10 cellular contexts compared by ENCODE assay signal in the genomic region with DNA sequence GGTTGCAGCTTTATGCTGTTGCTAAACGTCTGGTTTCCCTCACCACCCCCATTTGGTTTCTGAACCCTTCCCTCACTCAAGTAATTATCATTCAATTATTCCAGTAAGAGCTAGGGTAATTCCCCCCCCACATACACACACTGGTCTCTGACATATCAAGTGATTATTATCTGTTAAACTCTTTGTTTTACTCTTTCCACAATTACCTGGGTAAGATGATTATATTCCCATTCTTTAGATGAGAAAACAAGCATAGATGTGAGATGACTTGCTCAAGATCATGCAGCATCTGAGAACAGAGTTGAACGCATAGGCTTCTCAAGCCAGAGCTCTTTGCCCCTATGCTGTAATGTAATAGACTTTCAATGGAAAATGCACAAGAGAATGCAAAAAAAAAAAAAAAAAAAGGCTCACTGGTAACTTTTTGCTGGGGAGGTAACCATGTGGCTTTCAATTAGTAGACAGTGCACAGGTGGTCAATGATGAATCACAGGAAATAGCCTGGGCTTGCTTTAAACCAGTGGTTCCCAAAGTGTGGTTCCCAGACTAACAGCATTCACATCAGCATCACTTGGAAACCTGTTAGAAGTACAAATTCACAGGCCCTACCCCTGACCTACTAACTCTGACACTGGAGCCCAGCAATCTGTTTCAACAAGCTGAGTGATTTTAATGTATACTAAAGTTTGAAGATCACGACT.
DNase-seq lines count a peak whose midpoint lies in the region; ATAC-seq, FAIRE-seq and TF ChIP-seq lines count a peak whose summit lies in the region.
"Had no signal": no experiment of that assay in that cellular context is flagged by ENCODE, and none has a peak within 500 bp of the region (broad histone marks: within the 10 kb centered on the region; RNA-seq: fewer than 3 reads in every experiment).

No MANE protein-coding gene starts in this region.

- TF ChIP-seq POLR2A in gastroesophageal sphincter (IDR thresholded peaks at IDR 0.05) = no peak

- no peak overlapping the region for H3K4me3 ChIP-seq in gastroesophageal sphincter

- H3K9me3 Mint-ChIP-seq in type B pancreatic cell = no peaks in the 10 kb centered on the region

- no peak overlapping the region for H3K4me3 Mint-ChIP-seq in type B pancreatic cell

- peaks cover 23% of the 10 kb centered on the region for H3K27me3 Mint-ChIP-seq in type B pancreatic cell

- H3K27ac Mint-ChIP-seq in type B pancreatic cell = no peak overlapping the region

- H3K9me3 ChIP-seq in gastroesophageal sphincter = no peaks in the 10 kb centered on the region

- H3K4me1 ChIP-seq in gastroesophageal sphincter = peaks cover 3 to 32% (median 4%) of the 10 kb centered on the region in 3 donors

- no peak for TF ChIP-seq CTCF in type B pancreatic cell (conservative IDR thresholded peaks at IDR 0.05)
- TF ChIP-seq CTCF in gastroesophageal sphincter (IDR thresholded peaks at IDR 0.05) = no peak

- peaks cover 5 to 35% of the 10 kb centered on the region in 2 donors for H3K36me3 ChIP-seq in gastroesophageal sphincter

- peaks cover 43% of the 10 kb centered on the region for H3K4me1 Mint-ChIP-seq in type B pancreatic cell (ENCODE audit: unreplicated experiment)

- peak; percentile 10 for DNase-seq in stimulated activated naive CD4-positive, alpha-beta T cell treated with Interleukin-2 at 50 U/mL for 16 hours (lab: John Stamatoyannopoulos, UW)
- no peak for DNase-seq in stimulated activated naive CD4-positive, alpha-beta T cell (lab: John Stamatoyannopoulos, UW)
- DNase-seq in dermis blood vessel endothelial cell = peak; percentile 30
- DNase-seq in urothelium cell line (ENCODE audit: low spot score) = peak; percentile 40
- DNase-seq in type B pancreatic cell (ENCODE audit: extremely low spot score, unreplicated experiment) = no peak
- DNase-seq: NCI-H1105 had no signal

- no peak overlapping the region for H3K27ac ChIP-seq in gastroesophageal sphincter

- peaks cover 26% of the 10 kb centered on the region for H3K36me3 Mint-ChIP-seq in type B pancreatic cell

- WGBS in gastroesophageal sphincter (ENCODE audit: low coverage in 1 of 2), 2 donors = 61 to 72% methylated on average over 3 of the region's 3 CpGs

- ATAC-seq in HG03432 (IDR thresholded peaks at IDR 0.05; ENCODE audit: unreplicated experiment) (peak; percentile 78), gastroesophageal sphincter (no peak), HG03159 (IDR thresholded peaks at IDR 0.05; ENCODE audit: unreplicated experiment) (no peak)

- no peak for FAIRE-seq in urothelium cell line (lab: Jason Lieb, UNC)
- FAIRE-seq: H54 had no signal

- no peaks in the 10 kb centered on the region for H3K27me3 ChIP-seq in gastroesophageal sphincter

- no peak for TF ChIP-seq EP300 in gastroesophageal sphincter (IDR thresholded peaks at IDR 0.05)

Comparison
In these comparisons a context has a peak if more than half of its experiments do, and no peak if none do; other contexts are left out.
1. DNase-seq: peak in stimulated activated naive CD4-positive, alpha-beta T cell treated with Interleukin-2 at 50 U/mL for 16 hours (single experiment), dermis blood vessel endothelial cell (single experiment) and urothelium cell line (single experiment); none in stimulated activated naive CD4-positive, alpha-beta T cell (0 of 6) and type B pancreatic cell (single experiment).